Comparison of ENCODE assay signal across 1 cellular context in the genomic region with DNA sequence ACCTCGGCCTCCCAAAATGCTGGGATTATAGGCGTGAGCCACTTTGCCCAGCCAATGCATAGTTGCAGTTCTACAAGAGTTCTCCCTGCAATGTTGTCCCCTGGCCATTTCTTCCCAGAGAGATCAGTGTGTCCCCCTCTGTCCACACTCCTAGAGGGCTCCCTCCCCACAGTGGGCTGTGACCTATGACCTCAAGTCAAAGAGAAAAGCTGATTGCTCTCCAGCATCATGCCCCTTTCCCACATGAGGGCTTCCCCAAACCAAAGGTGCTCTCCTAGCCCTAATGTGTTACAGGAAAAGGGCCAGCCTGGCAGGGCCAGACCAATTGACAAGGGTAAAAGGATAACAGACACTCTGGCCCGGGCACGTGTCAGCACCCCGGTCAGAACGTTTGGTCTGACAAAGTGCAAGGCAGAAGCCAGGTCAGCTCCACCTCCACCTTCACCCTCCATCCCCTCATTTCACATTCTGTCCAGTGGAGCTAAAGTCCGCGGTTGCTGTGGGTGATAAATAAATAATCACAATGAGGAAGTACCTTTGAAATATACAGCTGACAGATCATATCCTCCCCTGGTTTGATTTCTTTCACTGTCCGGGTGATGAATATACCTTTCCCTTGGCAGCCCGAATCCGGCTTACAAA.
TF ChIP-seq lines count a peak whose summit lies in the region.

No MANE protein-coding gene starts in this region.

TF ChIP-seq in HepG2, 621 proteins besides CTCF, POLR2A, EP300 and RAD21 (continued from another document and continues in another):
- TF ChIP-seq TEAD3 (CRISPR knock-in tag; optimal IDR thresholded peaks at IDR 0.05; ENCODE audit: borderline replicate concordance), result no peak
- TF ChIP-seq CSRNP2 (CRISPR knock-in tag; conservative IDR thresholded peaks at IDR 0.05; ENCODE audit: low read depth), result no peak
- peak; percentile 42; the same call in 1 of the 3 replicates for TF ChIP-seq MXI1 (IDR thresholded peaks at IDR 0.05; ENCODE audit: borderline replicate concordance, low read depth, low read length)
- TF ChIP-seq MAZ (IDR thresholded peaks at IDR 0.05; ENCODE audit: borderline replicate concordance, low read depth, low read length), result no peak
- TF ChIP-seq MAZ (CRISPR knock-in tag; IDR thresholded peaks at IDR 0.05; ENCODE audit: low read depth), result no peak
- no peak for TF ChIP-seq ZSCAN31 (CRISPR knock-in tag; IDR thresholded peaks at IDR 0.05; ENCODE audit: low read depth)
- no peak for TF ChIP-seq MIER3 (CRISPR knock-in tag; IDR thresholded peaks at IDR 0.05; ENCODE audit: borderline replicate concordance)
- TF ChIP-seq ZNF460 (CRISPR knock-in tag; IDR thresholded peaks at IDR 0.05; ENCODE audit: borderline replicate concordance), result no peak
- no peak for TF ChIP-seq RFX5 (IDR thresholded peaks at IDR 0.05; ENCODE audit: low read depth, low read length)
- TF ChIP-seq ZNF33B (CRISPR knock-in tag; IDR thresholded peaks at IDR 0.05), result no peak
- TF ChIP-seq, protein P1, sequence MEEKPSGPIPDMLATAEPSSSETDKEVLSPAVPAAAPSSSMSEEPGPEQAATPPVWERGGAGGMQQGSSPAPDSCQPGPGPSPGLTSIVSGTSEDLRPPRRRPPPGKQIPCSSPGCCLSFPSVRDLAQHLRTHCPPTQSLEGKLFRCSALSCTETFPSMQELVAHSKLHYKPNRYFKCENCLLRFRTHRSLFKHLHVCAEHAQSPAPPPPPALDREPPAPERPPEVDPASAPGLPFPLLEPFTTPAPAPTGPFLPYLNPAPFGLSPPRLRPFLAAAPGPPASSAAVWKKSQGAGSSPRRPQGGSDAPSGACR (CRISPR knock-in tag; IDR thresholded peaks at IDR 0.05), result 0 out of 2 replicates have a peak, but pooled peaks have one; percentile 29
- TF ChIP-seq, protein P2, sequence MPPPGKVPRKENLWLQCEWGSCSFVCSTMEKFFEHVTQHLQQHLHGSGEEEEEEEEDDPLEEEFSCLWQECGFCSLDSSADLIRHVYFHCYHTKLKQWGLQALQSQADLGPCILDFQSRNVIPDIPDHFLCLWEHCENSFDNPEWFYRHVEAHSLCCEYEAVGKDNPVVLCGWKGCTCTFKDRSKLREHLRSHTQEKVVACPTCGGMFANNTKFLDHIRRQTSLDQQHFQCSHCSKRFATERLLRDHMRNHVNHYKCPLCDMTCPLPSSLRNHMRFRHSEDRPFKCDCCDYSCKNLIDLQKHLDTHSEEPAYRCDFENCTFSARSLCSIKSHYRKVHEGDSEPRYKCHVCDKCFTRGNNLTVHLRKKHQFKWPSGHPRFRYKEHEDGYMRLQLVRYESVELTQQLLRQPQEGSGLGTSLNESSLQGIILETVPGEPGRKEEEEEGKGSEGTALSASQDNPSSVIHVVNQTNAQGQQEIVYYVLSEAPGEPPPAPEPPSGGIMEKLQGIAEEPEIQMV (CRISPR knock-in tag; IDR thresholded peaks at IDR 0.05; ENCODE audit: low read depth), result peak; percentile 26; the same call in 1 of the 2 replicates
- no peak for TF ChIP-seq ZNF3 (CRISPR knock-in tag; IDR thresholded peaks at IDR 0.05)
- no peak for TF ChIP-seq ZNF225 (CRISPR knock-in tag; IDR thresholded peaks at IDR 0.05)
- no peak for TF ChIP-seq ZMYM2 (CRISPR knock-in tag; IDR thresholded peaks at IDR 0.05)
- no peak for TF ChIP-seq POGZ (CRISPR knock-in tag; IDR thresholded peaks at IDR 0.05)
- TF ChIP-seq ZNF33A (CRISPR knock-in tag; IDR thresholded peaks at IDR 0.05; ENCODE audit: borderline replicate concordance), result no peak
- TF ChIP-seq HDAC1 (CRISPR knock-in tag; IDR thresholded peaks at IDR 0.05), result no peak
- TF ChIP-seq NR1H2 (CRISPR knock-in tag; IDR thresholded peaks at IDR 0.05; ENCODE audit: borderline replicate concordance, low read depth), result no peak
- TF ChIP-seq, protein P3, sequence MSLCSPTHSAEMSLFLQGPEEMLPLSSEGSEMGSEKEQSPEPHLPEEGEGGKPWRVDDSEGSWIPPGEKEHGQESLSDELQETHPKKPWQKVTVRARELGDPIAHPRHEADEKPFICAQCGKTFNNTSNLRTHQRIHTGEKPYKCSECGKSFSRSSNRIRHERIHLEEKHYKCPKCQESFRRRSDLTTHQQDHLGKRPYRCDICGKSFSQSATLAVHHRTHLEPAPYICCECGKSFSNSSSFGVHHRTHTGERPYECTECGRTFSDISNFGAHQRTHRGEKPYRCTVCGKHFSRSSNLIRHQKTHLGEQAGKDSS (CRISPR knock-in tag; IDR thresholded peaks at IDR 0.05; ENCODE audit: borderline replicate concordance, low read depth), result no peak
- TF ChIP-seq REL (CRISPR knock-in tag; conservative IDR thresholded peaks at IDR 0.05), result no peak
- TF ChIP-seq ZNF136 (CRISPR knock-in tag; IDR thresholded peaks at IDR 0.05; ENCODE audit: low read depth), result no peak
- TF ChIP-seq MTA1 (CRISPR knock-in tag; IDR thresholded peaks at IDR 0.05; ENCODE audit: borderline replicate concordance), result no peak
- no peak for TF ChIP-seq NONO (IDR thresholded peaks at IDR 0.05)
- no peak for TF ChIP-seq NONO (CRISPR knock-in tag; conservative IDR thresholded peaks at IDR 0.05)
- no peak for TF ChIP-seq POLR2AphosphoS5 (IDR thresholded peaks at IDR 0.05; ENCODE audit: low read depth, low read length)
- 0 out of 2 replicates have a peak, but pooled peaks have one; percentile 32 for TF ChIP-seq KDM5B (CRISPR knock-in tag; IDR thresholded peaks at IDR 0.05; ENCODE audit: borderline replicate concordance)
- TF ChIP-seq BORCS8-MEF2B (CRISPR knock-in tag; IDR thresholded peaks at IDR 0.05), result peak; percentile 47; the same call in 1 of the 2 replicates
- no peak for TF ChIP-seq TAF1 (CRISPR knock-in tag; IDR thresholded peaks at IDR 0.05)
- 0 out of 2 replicates have a peak, but pooled peaks have one; percentile 41 for TF ChIP-seq NFIB (CRISPR knock-in tag; IDR thresholded peaks at IDR 0.05; ENCODE audit: borderline replicate concordance)
- TF ChIP-seq MLX (CRISPR knock-in tag; IDR thresholded peaks at IDR 0.05), result 0 out of 2 replicates have a peak, but pooled peaks have one; percentile 15
- TF ChIP-seq, protein P4, sequence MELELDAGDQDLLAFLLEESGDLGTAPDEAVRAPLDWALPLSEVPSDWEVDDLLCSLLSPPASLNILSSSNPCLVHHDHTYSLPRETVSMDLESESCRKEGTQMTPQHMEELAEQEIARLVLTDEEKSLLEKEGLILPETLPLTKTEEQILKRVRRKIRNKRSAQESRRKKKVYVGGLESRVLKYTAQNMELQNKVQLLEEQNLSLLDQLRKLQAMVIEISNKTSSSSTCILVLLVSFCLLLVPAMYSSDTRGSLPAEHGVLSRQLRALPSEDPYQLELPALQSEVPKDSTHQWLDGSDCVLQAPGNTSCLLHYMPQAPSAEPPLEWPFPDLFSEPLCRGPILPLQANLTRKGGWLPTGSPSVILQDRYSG (CRISPR knock-in tag; IDR thresholded peaks at IDR 0.05), result no peak
- TF ChIP-seq MYC (CRISPR knock-in tag; IDR thresholded peaks at IDR 0.05; ENCODE audit: borderline replicate concordance), result peak; percentile 62; the same call in 1 of the 2 replicates
- no peak for TF ChIP-seq ZNF574 (CRISPR knock-in tag; IDR thresholded peaks at IDR 0.05)
- TF ChIP-seq FOXO1 (CRISPR knock-in tag; IDR thresholded peaks at IDR 0.05), result no peak
- no peak for TF ChIP-seq ETS1 (CRISPR knock-in tag; IDR thresholded peaks at IDR 0.05)
- no peak for TF ChIP-seq CEBPG (CRISPR knock-in tag; IDR thresholded peaks at IDR 0.05)
- TF ChIP-seq, protein P5, sequence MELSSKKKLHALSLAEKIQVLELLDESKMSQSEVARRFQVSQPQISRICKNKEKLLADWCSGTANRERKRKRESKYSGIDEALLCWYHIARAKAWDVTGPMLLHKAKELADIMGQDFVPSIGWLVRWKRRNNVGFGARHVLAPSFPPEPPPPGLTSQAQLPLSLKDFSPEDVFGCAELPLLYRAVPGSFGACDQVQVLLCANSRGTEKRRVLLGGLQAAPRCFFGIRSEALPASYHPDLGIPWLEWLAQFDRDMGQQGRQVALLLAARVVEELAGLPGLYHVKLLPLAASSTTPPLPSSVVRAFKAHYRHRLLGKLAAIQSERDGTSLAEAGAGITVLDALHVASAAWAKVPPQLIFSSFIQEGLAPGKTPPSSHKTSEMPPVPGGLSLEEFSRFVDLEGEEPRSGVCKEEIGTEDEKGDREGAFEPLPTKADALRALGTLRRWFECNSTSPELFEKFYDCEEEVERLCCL (CRISPR knock-in tag; IDR thresholded peaks at IDR 0.05; ENCODE audit: borderline replicate concordance), result no peak
- TF ChIP-seq SIN3B (IDR thresholded peaks at IDR 0.05; ENCODE audit: low read length), result no peak
- TF ChIP-seq ZBTB20 (CRISPR knock-in tag; IDR thresholded peaks at IDR 0.05; ENCODE audit: borderline replicate concordance, low read depth), result no peak
- no peak for TF ChIP-seq AKNA (CRISPR knock-in tag; IDR thresholded peaks at IDR 0.05; ENCODE audit: borderline replicate concordance)
